ENCODE assay signal across 8 cellular contexts in the genomic region with DNA sequence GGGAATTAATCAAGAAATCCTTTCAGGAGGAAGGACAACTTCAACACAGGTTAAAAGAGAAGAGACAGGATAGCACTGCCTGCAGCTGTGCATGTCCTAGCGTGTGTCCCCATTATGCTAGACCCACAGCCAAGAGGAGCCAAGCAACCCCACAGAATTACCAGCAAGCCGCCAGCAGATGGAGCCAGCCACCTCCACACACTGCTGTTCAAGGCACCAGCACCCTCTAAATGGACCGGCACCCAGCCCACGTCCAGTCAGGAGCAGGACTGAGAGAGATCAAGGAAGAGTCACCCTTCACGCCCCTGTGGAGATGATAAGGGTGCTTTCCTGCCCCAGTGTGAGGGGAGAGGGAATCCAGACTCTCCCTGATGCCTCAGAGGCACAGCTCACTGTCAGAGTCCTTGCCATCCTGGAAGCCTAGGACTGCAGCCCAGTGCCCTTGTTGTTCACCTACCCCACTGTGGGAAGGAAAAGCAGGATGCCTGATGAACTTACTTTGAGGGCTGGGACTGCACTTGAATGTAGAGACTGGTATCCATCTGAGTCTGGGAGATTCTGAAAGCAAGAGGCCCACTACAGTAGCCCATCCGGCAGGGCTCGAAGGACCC. TPM values are rescaled to one million over a fixed set of nuclear protein-coding genes. Genes with fewer than 3 reads are reported as not detected.
DNase-seq lines count a peak whose midpoint lies in the region; ATAC-seq and TF ChIP-seq lines count a peak whose summit lies in the region.

No MANE protein-coding gene starts in this region.

- H3K4me3 ChIP-seq in fibroblast of pulmonary artery (replicated peaks; ENCODE audit: low read depth, low read length) = no peak overlapping the region

- ATAC-seq in GM19328 (IDR thresholded peaks at IDR 0.05; ENCODE audit: unreplicated experiment) (peak; percentile 58), HG02763 (IDR thresholded peaks at IDR 0.05; ENCODE audit: unreplicated experiment) (no peak)

- H3K4me1 Mint-ChIP-seq in nephron (peaks cover 12% of the 10 kb centered on the region), type B pancreatic cell (ENCODE audit: unreplicated experiment) (no peaks in the 10 kb centered on the region)

- H3K9me3 Mint-ChIP-seq in nephron = no peaks in the 10 kb centered on the region
- H3K9me3 Mint-ChIP-seq in type B pancreatic cell = no peaks in the 10 kb centered on the region

- no peak overlapping the region for H3K27ac Mint-ChIP-seq in nephron
- no peak overlapping the region for H3K27ac Mint-ChIP-seq in type B pancreatic cell

- peaks cover 39% of the 10 kb centered on the region for H3K27me3 Mint-ChIP-seq in nephron (ENCODE audit: low read depth)
- peaks cover 24% of the 10 kb centered on the region for H3K27me3 Mint-ChIP-seq in type B pancreatic cell

- no peak overlapping the region for H3K4me3 Mint-ChIP-seq in nephron
- H3K4me3 Mint-ChIP-seq in type B pancreatic cell = no peak overlapping the region

- DNase-seq in COR-L47 (lab: John Stamatoyannopoulos, UW) (peak; percentile 18), NCI-H2196 treated with DMSO at 0.1 percent for 48 hours (lab: John Stamatoyannopoulos, UW; ENCODE audit: unreplicated experiment) (peak; percentile 44), activated T-cell treated with anti-CD3 and anti-CD28 coated beads for 48 hours (ENCODE audit: low read depth) (peak; percentile 30), fibroblast of pulmonary artery (ENCODE audit: low read depth) (peak; percentile 76), type B pancreatic cell (ENCODE audit: extremely low spot score, unreplicated experiment) (no peak)

- H3K36me3 Mint-ChIP-seq in nephron (ENCODE audit: low read depth) (no peaks in the 10 kb centered on the region), type B pancreatic cell (no peaks in the 10 kb centered on the region)

- TF ChIP-seq CTCF in fibroblast of pulmonary artery (IDR thresholded peaks at IDR 0.05; ENCODE audit: low read length, missing control alignments) (peak; percentile 92), nephron (IDR thresholded peaks at IDR 0.05; ENCODE audit: unreplicated experiment in 3 of 3) (peak; percentile 53 to 66 (median 62)), type B pancreatic cell (conservative IDR thresholded peaks at IDR 0.05) (peak; percentile 76)

RNA-seq across cellular contexts. Expression of a gene that starts 37.1 kb away (rescaled TPM):
- total RNA-seq in type B pancreatic cell (ENCODE audit: low replicate concordance) = 47.9 and 77.4 TPM in 2 replicates
